Comparison of ENCODE assay signal across 8 cellular contexts in genomic region chr1:161177936-161178244, GRCh38. TPM values are rescaled to one million over a fixed set of nuclear protein-coding genes. Genes with fewer than 3 reads are reported as not detected.
A peak's percentile ranks its signal among the peaks of the same experiment; 100 is the strongest.
DNase-seq lines count a peak whose midpoint lies in the region; ATAC-seq, FAIRE-seq and TF ChIP-seq lines count a peak whose summit lies in the region.

No MANE protein-coding gene starts in this region.

- H3K4me3 ChIP-seq in astrocyte (ENCODE audit: insufficient read depth, low read depth, low read length): peak overlapping the region; percentile 91
- H3K4me3 ChIP-seq in right lobe of liver: peak overlapping the region in 2 of 3 donors; percentile 72 to 93
- H3K4me3 ChIP-seq in tibial artery: peak overlapping the region; percentile 66 to 81

- H4K20me1 ChIP-seq in astrocyte (ENCODE audit: insufficient read depth, low read length): peaks cover 7% of the 10 kb centered on the region

- H3K9me3 Mint-ChIP-seq in activated T-cell treated with anti-CD3 and anti-CD28 coated beads, Interleukin-2, amount 50 U/mL, for 72 hours: no peaks in the 10 kb centered on the region
- H3K9me3 Mint-ChIP-seq in astrocyte (ENCODE audit: unreplicated experiment): no peaks in the 10 kb centered on the region

- TF ChIP-seq POLR2A in right lobe of liver (IDR thresholded peaks at IDR 0.05): no peak

- H3K27me3 ChIP-seq in astrocyte (ENCODE audit: insufficient read depth, low read length) (no peaks in the 10 kb centered on the region), right lobe of liver (no peaks in the 10 kb centered on the region), tibial artery (no peaks in the 10 kb centered on the region)

- TF ChIP-seq CTCF in astrocyte (IDR thresholded peaks at IDR 0.05; ENCODE audit: insufficient read depth, low read depth, low read length) (no peak), right lobe of liver (IDR thresholded peaks at IDR 0.05) (no peak), tibial artery (IDR thresholded peaks at IDR 0.05) (no peak), D721Med (IDR thresholded peaks at IDR 0.05; ENCODE audit: insufficient read depth, missing control alignments) (no peak)

- peak overlapping the region; percentile 25 for H3K27ac Mint-ChIP-seq in activated T-cell treated with anti-CD3 and anti-CD28 coated beads, Interleukin-2, amount 50 U/mL, for 72 hours
- H3K27ac Mint-ChIP-seq in astrocyte (ENCODE audit: unreplicated experiment): peak overlapping the region; percentile 98

- H3K4me1 Mint-ChIP-seq in activated T-cell treated with anti-CD3 and anti-CD28 coated beads, Interleukin-2, amount 50 U/mL, for 72 hours (ENCODE audit: low read depth): peaks cover 78% of the 10 kb centered on the region
- H3K4me1 Mint-ChIP-seq in astrocyte (ENCODE audit: low read depth, unreplicated experiment): peaks cover 22% of the 10 kb centered on the region

- H3K4me2 ChIP-seq in astrocyte (ENCODE audit: low read length): peak overlapping the region; percentile 100

- H3K9ac ChIP-seq in astrocyte (ENCODE audit: low read length): peak overlapping the region; percentile 98

- H2AFZ ChIP-seq in astrocyte (ENCODE audit: low read depth, low read length): peak overlapping the region; percentile 100

- no peak for DNase-seq in activated T-cell treated with anti-CD3 and anti-CD28 coated beads, Interleukin-2, amount 50 U/mL, for 72 hours
- no peak for DNase-seq in activated T-cell treated with anti-CD3 and anti-CD28 coated beads, Interleukin-2, amount 50 U/mL, for 1 hour
- DNase-seq in astrocyte (ENCODE audit: low read depth) (no peak), right lobe of liver (no peak), tibial artery (no peak), COR-L47 (lab: John Stamatoyannopoulos, UW) (no peak), D721Med (ENCODE audit: insufficient read length, low spot score) (no peak)

- intact Hi-C loops in right lobe of liver (cut with DNase I) (no loop called here), tibial artery (cut with DNase I; ENCODE audit: low total_unique reads) (no loop called here)

- peak overlapping the region; percentile 93 to 95 for H3K4me3 Mint-ChIP-seq in activated T-cell treated with anti-CD3 and anti-CD28 coated beads, Interleukin-2, amount 50 U/mL, for 72 hours
- peak overlapping the region; percentile 99 for H3K4me3 Mint-ChIP-seq in astrocyte (ENCODE audit: unreplicated experiment)

- peaks cover 19% of the 10 kb centered on the region for H3K79me2 ChIP-seq in astrocyte (ENCODE audit: insufficient read depth, low read length)

- H3K4me1 ChIP-seq in astrocyte (ENCODE audit: insufficient read depth, low read length) (peaks cover 24% of the 10 kb centered on the region), right lobe of liver (peaks cover 0 to 22% (median 4%) of the 10 kb centered on the region in 4 donors), tibial artery (peaks cover 0 to 28% (median 20%) of the 10 kb centered on the region in 4 donors)

- no peaks in the 10 kb centered on the region for H3K9me3 ChIP-seq in astrocyte (ENCODE audit: insufficient read depth, low read depth, low read length)
- H3K9me3 ChIP-seq in right lobe of liver: no peaks in the 10 kb centered on the region
- H3K9me3 ChIP-seq in tibial artery: no peaks in the 10 kb centered on the region

- WGBS in right lobe of liver (ENCODE audit: insufficient coverage, low coverage, low lambda C conversion rate, missing lambda C conversion rate): 21% methylated on average over 9 of the region's 9 CpGs

- no peak for FAIRE-seq in astrocyte (lab: Jason Lieb, UNC)
- FAIRE-seq in D721Med (lab: Jason Lieb, UNC): no peak

- H3K27me3 Mint-ChIP-seq in activated T-cell treated with anti-CD3 and anti-CD28 coated beads, Interleukin-2, amount 50 U/mL, for 72 hours (ENCODE audit: low read depth): no peaks in the 10 kb centered on the region
- no peaks in the 10 kb centered on the region for H3K27me3 Mint-ChIP-seq in astrocyte (ENCODE audit: low read depth, unreplicated experiment)

- H3K36me3 ChIP-seq in astrocyte (ENCODE audit: insufficient read depth, low read length) (peaks cover 8% of the 10 kb centered on the region), right lobe of liver (peaks cover 0 to 22% (median 6%) of the 10 kb centered on the region in 4 donors), tibial artery (peaks cover 7 to 32% (median 12%) of the 10 kb centered on the region in 3 donors)

- peak overlapping the region; percentile 91 for H3K27ac ChIP-seq in astrocyte (ENCODE audit: low read depth, low read length)
- H3K27ac ChIP-seq in right lobe of liver: peak overlapping the region; percentile 71 to 86 (median 80)
- H3K27ac ChIP-seq in tibial artery: peak overlapping the region; percentile 89 to 94

- no peak for ATAC-seq in activated T-cell treated with anti-CD3 and anti-CD28 coated beads, Interleukin-2, amount 50 U/mL, for 72 hours (replicated peaks in 1 of 2)
- ATAC-seq in right lobe of liver (peak in 1 of 4 donors; percentile 1), HG02759 (IDR thresholded peaks at IDR 0.05; ENCODE audit: unreplicated experiment) (no peak)

- peaks cover 8 to 26% of the 10 kb centered on the region in 2 donors for H3K36me3 Mint-ChIP-seq in activated T-cell treated with anti-CD3 and anti-CD28 coated beads, Interleukin-2, amount 50 U/mL, for 72 hours (ENCODE audit: insufficient read depth in 2 of 2)
- peaks cover 29% of the 10 kb centered on the region for H3K36me3 Mint-ChIP-seq in astrocyte (ENCODE audit: low read depth, unreplicated experiment)

RNA-seq across cellular contexts. Expression of gene B4GALT3, which starts 0.6 kb away (rescaled TPM):
- 10 to 100 TPM; 55.9 to 56.5 TPM for total RNA-seq in activated T-cell treated with anti-CD3 and anti-CD28 coated beads, Interleukin-2, amount 50 U/mL, for 72 hours
- total RNA-seq in astrocyte (39.6 and 40.4 TPM in 2 replicates), right lobe of liver (10 to 100 TPM; 10.9 to 21.1 (median 13.1) TPM)

RNA-seq across cellular contexts. Expression of gene PPOX, which starts 11.7 kb away (rescaled TPM):
- total RNA-seq in activated T-cell treated with anti-CD3 and anti-CD28 coated beads, Interleukin-2, amount 50 U/mL, for 72 hours: 10 to 100 TPM; 35.3 to 45.9 TPM
- total RNA-seq in astrocyte: 17.0 and 20.0 TPM in 2 replicates
- total RNA-seq in right lobe of liver: 10 to 100 TPM in 1 of 6 experiments, 1 to 10 TPM in 5; 7.6 to 14.3 (median 9.5) TPM

RNA-seq across cellular contexts. Expression of gene USP21, which starts 18.6 kb away (rescaled TPM):
- 10 to 100 TPM; 36.0 to 46.4 TPM for total RNA-seq in activated T-cell treated with anti-CD3 and anti-CD28 coated beads, Interleukin-2, amount 50 U/mL, for 72 hours
- total RNA-seq in astrocyte (14.4 and 19.2 TPM in 2 replicates), right lobe of liver (10 to 100 TPM in 1 of 6 experiments, 1 to 10 TPM in 5; 6.9 to 11.1 (median 8.8) TPM)

RNA-seq across cellular contexts. Expression of gene ADAMTS4, which starts 21.0 kb away (rescaled TPM):
- 1 to 10 TPM; 4.0 to 7.7 TPM for total RNA-seq in activated T-cell treated with anti-CD3 and anti-CD28 coated beads, Interleukin-2, amount 50 U/mL, for 72 hours
- total RNA-seq in astrocyte (2.7 and 5.1 TPM in 2 replicates), right lobe of liver (10 to 100 TPM in 1 of 6 experiments, 1 to 10 TPM in 3, under 1 TPM in 2; 0.29 to 11.0 (median 2.1) TPM)

RNA-seq across cellular contexts. Expression of gene UFC1, which starts 24.1 kb away (rescaled TPM):
- total RNA-seq in activated T-cell treated with anti-CD3 and anti-CD28 coated beads, Interleukin-2, amount 50 U/mL, for 72 hours: 10 to 100 TPM; 91.4 to 97.9 TPM
- total RNA-seq in astrocyte (87.5 and 91.0 TPM in 2 replicates), right lobe of liver (10 to 100 TPM; 24.6 to 37.7 (median 35.3) TPM)
